21 cellular contexts compared by ENCODE assay signal in genomic region chr2:25445464-25445863, GRCh38.
DNase-seq lines count a peak whose midpoint lies in the region; ATAC-seq, FAIRE-seq and TF ChIP-seq lines count a peak whose summit lies in the region.
"Had no signal": no experiment of that assay in that cellular context is flagged by ENCODE, and none has a peak within 500 bp of the region (broad histone marks: within the 10 kb centered on the region; RNA-seq: fewer than 3 reads in every experiment).

No MANE protein-coding gene starts in this region.

- no peak overlapping the region for H2BK15ac ChIP-seq in mesendoderm (replicated peaks; ENCODE audit: low read depth)

- no peak overlapping the region for H2BK120ac ChIP-seq in mesendoderm (ENCODE audit: low read depth, low read length)

- H3K36me3 ChIP-seq in HUES48 (ENCODE audit: control insufficient read depth, insufficient read depth, low read length) (no peaks in the 10 kb centered on the region), hepatocyte (replicated peaks; ENCODE audit: insufficient read depth, low read depth) (no peaks in the 10 kb centered on the region), mesendoderm (ENCODE audit: control insufficient read depth, insufficient read depth, low read length) (no peaks in the 10 kb centered on the region)

- TF ChIP-seq POLR2A in GM12891 (IDR thresholded peaks at IDR 0.05; ENCODE audit: low read depth, low read length), result no peak

- H3K27ac ChIP-seq in HUES48 (ENCODE audit: low read depth, low read length) (peak overlapping the region; percentile 39), hepatocyte (peak overlapping the region; percentile 46), mesendoderm (ENCODE audit: low read depth, low read length) (no peak overlapping the region)
- H3K27ac ChIP-seq: BLaER1 treated with 17β-estradiol and CSF1 and Interleukin-3, amounts not matched to agents 10 nM and 100 nM; PC-9 had no signal

- DNase-seq in GM12891 (ENCODE audit: insufficient read length, low spot score) (no peak), hepatocyte (ENCODE audit: low spot score) (no peak), mesendoderm (peak; percentile 2), NCI-H128 (lab: John Stamatoyannopoulos, UW; ENCODE audit: unreplicated experiment) (no peak), cortex of kidney (lab: John Stamatoyannopoulos, UW) (no peak), foreskin melanocyte (no peak)
- DNase-seq: CD8-positive, alpha-beta memory T cell; DMS79 treated with DMSO at 0.1 percent for 48 hours; KBM-7; MV-4-11; NCI-H1436; NCI-H2029; NCI-H748 treated with DMSO at 0.1 percent for 48 hours; PC-9 had no signal

- no peak overlapping the region for H3K18ac ChIP-seq in mesendoderm (ENCODE audit: low read length)

- no peak overlapping the region for H2AK5ac ChIP-seq in mesendoderm (ENCODE audit: low read length)

- H2AFZ ChIP-seq in hepatocyte, result no peak overlapping the region
- H2AFZ ChIP-seq: PC-9 had no signal

- no peaks in the 10 kb centered on the region for H3K9me2 ChIP-seq in hepatocyte (replicated peaks; ENCODE audit: insufficient read depth)

- no peak overlapping the region for H3K4ac ChIP-seq in mesendoderm (ENCODE audit: low read depth, low read length)

- H3K79me2 ChIP-seq in hepatocyte (no peaks in the 10 kb centered on the region), mesendoderm (ENCODE audit: control insufficient read depth, insufficient read depth, low read length) (no peaks in the 10 kb centered on the region)

- no peak overlapping the region for H3K56ac ChIP-seq in mesendoderm (ENCODE audit: low read length)

- H3K79me1 ChIP-seq in mesendoderm (ENCODE audit: low read length), result no peaks in the 10 kb centered on the region

- H3K4me1 ChIP-seq in HUES48 (ENCODE audit: control insufficient read depth, insufficient read depth, low read length), result peaks cover 18% of the 10 kb centered on the region
- no peaks in the 10 kb centered on the region for H3K4me1 ChIP-seq in hepatocyte (ENCODE audit: insufficient read depth)
- H3K4me1 ChIP-seq in mesendoderm (ENCODE audit: control insufficient read depth, low read depth, low read length), result no peaks in the 10 kb centered on the region

- no peak overlapping the region for H2BK5ac ChIP-seq in mesendoderm (ENCODE audit: low read length)

- H4K5ac ChIP-seq in mesendoderm (ENCODE audit: low read length), result no peak overlapping the region

- ATAC-seq in SK-N-SH treated with all-trans-retinoic acid at 6 μM for 48 hours, result no peak
- ATAC-seq: GM12878, HCT116 had no signal

- 73% methylated on average over 8 of the region's 8 CpGs for WGBS in hepatocyte (ENCODE audit: low lambda C conversion rate, missing lambda C conversion rate)
- WGBS in mesendoderm (ENCODE audit: extremely low coverage, insufficient coverage, low lambda C conversion rate), result no CpG with 5 or more reads among the region's 8 CpGs

- FAIRE-seq in GM12891 (lab: Jason Lieb, UNC), result peak; percentile 51
- FAIRE-seq: A204.1, G401.6 had no signal

- H3K23ac ChIP-seq in mesendoderm (ENCODE audit: low read length), result no peak overlapping the region

- no peak for TF ChIP-seq CTCF in hepatocyte (IDR thresholded peaks at IDR 0.05; ENCODE audit: poor library complexity)

- H4K8ac ChIP-seq in mesendoderm (ENCODE audit: low read depth, low read length), result no peak overlapping the region

- H4K20me1 ChIP-seq in hepatocyte (ENCODE audit: insufficient read depth, poor library complexity, severe bottlenecking), result no peaks in the 10 kb centered on the region
- H4K20me1 ChIP-seq: BLaER1 treated with 17β-estradiol and CSF1 and Interleukin-3, amounts not matched to agents 10 nM and 100 nM had no signal

- no peaks in the 10 kb centered on the region for H3K9me3 ChIP-seq in HUES48 (ENCODE audit: control insufficient read depth, insufficient read depth, low read length)
- H3K9me3 ChIP-seq in hepatocyte (ENCODE audit: low read depth), result no peaks in the 10 kb centered on the region
- H3K9me3 ChIP-seq: BLaER1 treated with 17β-estradiol and CSF1 and Interleukin-3, amounts not matched to agents 10 nM and 100 nM had no signal

- H3K27me3 ChIP-seq in HUES48 (ENCODE audit: control insufficient read depth, insufficient read depth, low read length) (no peaks in the 10 kb centered on the region), hepatocyte (no peaks in the 10 kb centered on the region), mesendoderm (ENCODE audit: insufficient read depth, low read length, poor library complexity) (no peaks in the 10 kb centered on the region)
- H3K27me3 ChIP-seq: BLaER1 treated with 17β-estradiol and CSF1 and Interleukin-3, amounts not matched to agents 10 nM and 100 nM had no signal

- H3K4me3 ChIP-seq in HUES48 (ENCODE audit: low read depth, low read length), result no peak overlapping the region
- no peak overlapping the region for H3K4me3 ChIP-seq in hepatocyte
- no peak overlapping the region for H3K4me3 ChIP-seq in mesendoderm (ENCODE audit: low read length)
- H3K4me3 ChIP-seq: BLaER1 treated with 17β-estradiol and CSF1 and Interleukin-3, amounts not matched to agents 10 nM and 100 nM; GM12878; PC-9 had no signal

- no peak overlapping the region for H3K9ac ChIP-seq in HUES48 (ENCODE audit: low read depth, low read length)
- H3K9ac ChIP-seq in mesendoderm (ENCODE audit: low read length), result no peak overlapping the region
- H3K9ac ChIP-seq: BLaER1 treated with 17β-estradiol and CSF1 and Interleukin-3, amounts not matched to agents 10 nM and 100 nM had no signal

- H3K4me2 ChIP-seq in hepatocyte, result no peak overlapping the region
- no peak overlapping the region for H3K4me2 ChIP-seq in mesendoderm (ENCODE audit: low read length)
- H3K4me2 ChIP-seq: BLaER1 treated with 17β-estradiol and CSF1 and Interleukin-3, amounts not matched to agents 10 nM and 100 nM; PC-9 had no signal

TF ChIP-seq in GM12891, 5 proteins besides CTCF, POLR2A, EP300 and RAD21:
- TF ChIP-seq PAX5 (IDR thresholded peaks at IDR 0.05; ENCODE audit: insufficient read depth, low read length, severe bottlenecking) (no peak), POU2F2 (IDR thresholded peaks at IDR 0.05; ENCODE audit: low read depth, low read length) (no peak), POLR2AphosphoS5 (IDR thresholded peaks at IDR 0.05; ENCODE audit: low read depth, low read length) (no peak), TAF1 (IDR thresholded peaks at IDR 0.05; ENCODE audit: low read depth, low read length) (no peak), SPI1 (IDR thresholded peaks at IDR 0.05; ENCODE audit: low read depth, low read length) (no peak)
TF ChIP-seq in GM12891: peak in this region for 0.

TF ChIP-seq in SK-N-SH treated with all-trans-retinoic acid at 6 μM for 48 hours, 23 proteins besides CTCF, POLR2A, EP300 and RAD21:
- TF ChIP-seq RARB (CRISPR knock-in tag; IDR thresholded peaks at IDR 0.05), result no peak
- no peak for TF ChIP-seq OSR1 (CRISPR knock-in tag; IDR thresholded peaks at IDR 0.05)
- no peak for TF ChIP-seq ZNF70 (CRISPR knock-in tag; IDR thresholded peaks at IDR 0.05)
- TF ChIP-seq POU6F1 (CRISPR knock-in tag; IDR thresholded peaks at IDR 0.05; ENCODE audit: borderline replicate concordance, low read depth), result no peak
- no peak for TF ChIP-seq ZNF8 (CRISPR knock-in tag; IDR thresholded peaks at IDR 0.05)
- TF ChIP-seq ZFP30 (CRISPR knock-in tag; IDR thresholded peaks at IDR 0.05), result no peak
- no peak for TF ChIP-seq ZC3H10 (CRISPR knock-in tag; IDR thresholded peaks at IDR 0.05)
- no peak for TF ChIP-seq ZFP3 (CRISPR knock-in tag; IDR thresholded peaks at IDR 0.05)
- TF ChIP-seq ISL1 (CRISPR knock-in tag; IDR thresholded peaks at IDR 0.05), result no peak
- TF ChIP-seq, protein P1, sequence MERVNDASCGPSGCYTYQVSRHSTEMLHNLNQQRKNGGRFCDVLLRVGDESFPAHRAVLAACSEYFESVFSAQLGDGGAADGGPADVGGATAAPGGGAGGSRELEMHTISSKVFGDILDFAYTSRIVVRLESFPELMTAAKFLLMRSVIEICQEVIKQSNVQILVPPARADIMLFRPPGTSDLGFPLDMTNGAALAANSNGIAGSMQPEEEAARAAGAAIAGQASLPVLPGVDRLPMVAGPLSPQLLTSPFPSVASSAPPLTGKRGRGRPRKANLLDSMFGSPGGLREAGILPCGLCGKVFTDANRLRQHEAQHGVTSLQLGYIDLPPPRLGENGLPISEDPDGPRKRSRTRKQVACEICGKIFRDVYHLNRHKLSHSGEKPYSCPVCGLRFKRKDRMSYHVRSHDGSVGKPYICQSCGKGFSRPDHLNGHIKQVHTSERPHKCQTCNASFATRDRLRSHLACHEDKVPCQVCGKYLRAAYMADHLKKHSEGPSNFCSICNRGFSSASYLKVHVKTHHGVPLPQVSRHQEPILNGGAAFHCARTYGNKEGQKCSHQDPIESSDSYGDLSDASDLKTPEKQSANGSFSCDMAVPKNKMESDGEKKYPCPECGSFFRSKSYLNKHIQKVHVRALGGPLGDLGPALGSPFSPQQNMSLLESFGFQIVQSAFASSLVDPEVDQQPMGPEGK (CRISPR knock-in tag; IDR thresholded peaks at IDR 0.05; ENCODE audit: borderline replicate concordance), result no peak
- TF ChIP-seq SNAI2 (CRISPR knock-in tag; IDR thresholded peaks at IDR 0.05), result no peak
- TF ChIP-seq CSDC2 (CRISPR knock-in tag; IDR thresholded peaks at IDR 0.05), result no peak
- TF ChIP-seq ZNF565 (CRISPR knock-in tag; conservative IDR thresholded peaks at IDR 0.05; ENCODE audit: low read depth), result no peak
- no peak for TF ChIP-seq TOX (CRISPR knock-in tag; IDR thresholded peaks at IDR 0.05; ENCODE audit: borderline replicate concordance)
TF ChIP-seq in SK-N-SH treated with all-trans-retinoic acid at 6 μM for 48 hours: peak in this region for 0.
